In genomic region chrX:54930291-54931049, GRCh38 we compare ENCODE assay signal across 16 cellular contexts. TPM values are rescaled to one million over a fixed set of nuclear protein-coding genes. Genes with fewer than 3 reads are reported as not detected.
DNase-seq lines count a peak whose midpoint lies in the region; ATAC-seq and TF ChIP-seq lines count a peak whose summit lies in the region.
"Had no signal": no experiment of that assay in that cellular context is flagged by ENCODE, and none has a peak within 500 bp of the region (broad histone marks: within the 10 kb centered on the region; RNA-seq: fewer than 3 reads in every experiment).

No MANE protein-coding gene starts in this region.

- H3K27ac ChIP-seq in 22Rv1: peak overlapping the region; percentile 80
- H3K27ac ChIP-seq in VCaP: peak overlapping the region; percentile 90
- H3K27ac ChIP-seq in hepatocyte: no peak overlapping the region
- no peak overlapping the region for H3K27ac ChIP-seq in vagina

- no peaks in the 10 kb centered on the region for H3K79me2 ChIP-seq in hepatocyte

- DNase-seq in hepatocyte (ENCODE audit: low spot score): peak; percentile 2
- DNase-seq in vagina (ENCODE audit: extremely low spot score in 2 of 2): peak; percentile 74 to 75
- DNase-seq in OCI-M2 (lab: John Stamatoyannopoulos, UW; ENCODE audit: unreplicated experiment): no peak
- no peak for DNase-seq in activated CD4-positive, CD25-positive, alpha-beta regulatory T cell (lab: John Stamatoyannopoulos, UW)
- DNase-seq: C1 segment of cervical spinal cord; Caco-2; CD4-positive, CD25-positive, alpha-beta regulatory T cell; CD8-positive, alpha-beta T cell; DMS153; DND-41; H9 had no signal

- ATAC-seq in GM18868 (IDR thresholded peaks at IDR 0.05; ENCODE audit: unreplicated experiment): no peak
- ATAC-seq: CD8-positive, alpha-beta T cell; GM23338; HCT116 had no signal

- intact Hi-C loops in vagina (cut with DNase I): loop anchor here (10.0 kb wide), 1 partner anchor 114 kb away; no protein-coding TSS in a partner anchor

- H2AFZ ChIP-seq in hepatocyte: no peak overlapping the region
- H2AFZ ChIP-seq: GM23338 had no signal

- H3K4me3 ChIP-seq in hepatocyte (no peak overlapping the region), vagina (no peak overlapping the region)
- H3K4me3 ChIP-seq: GM23338 had no signal

- 88% methylated on average over 17 of the region's 17 CpGs for WGBS in hepatocyte (ENCODE audit: low lambda C conversion rate, missing lambda C conversion rate)

- no peak for TF ChIP-seq POLR2A in vagina (IDR thresholded peaks at IDR 0.05)

- no peak overlapping the region for H3K4me2 ChIP-seq in hepatocyte
- H3K4me2 ChIP-seq: GM23338 had no signal

- H3K9me3 ChIP-seq in hepatocyte (ENCODE audit: low read depth): no peaks in the 10 kb centered on the region
- H3K9me3 ChIP-seq in vagina: no peaks in the 10 kb centered on the region
- H3K9me3 ChIP-seq: Caco-2 had no signal

- no peaks in the 10 kb centered on the region for H4K20me1 ChIP-seq in hepatocyte (ENCODE audit: insufficient read depth, poor library complexity, severe bottlenecking)

- no peaks in the 10 kb centered on the region for H3K27me3 ChIP-seq in hepatocyte
- H3K27me3 ChIP-seq in vagina: no peaks in the 10 kb centered on the region

- no peaks in the 10 kb centered on the region for H3K9me2 ChIP-seq in hepatocyte (replicated peaks; ENCODE audit: insufficient read depth)

- no peaks in the 10 kb centered on the region for H3K4me1 ChIP-seq in hepatocyte (ENCODE audit: insufficient read depth)
- no peaks in the 10 kb centered on the region for H3K4me1 ChIP-seq in vagina
- H3K4me1 ChIP-seq: Caco-2 had no signal

- H3K36me3 ChIP-seq in hepatocyte (replicated peaks; ENCODE audit: insufficient read depth, low read depth) (no peaks in the 10 kb centered on the region), vagina (peaks cover 0 to 5% of the 10 kb centered on the region in 2 donors)

- TF ChIP-seq CTCF in 22Rv1 (IDR thresholded peaks at IDR 0.05) (no peak), VCaP (conservative IDR thresholded peaks at IDR 0.05) (no peak), hepatocyte (IDR thresholded peaks at IDR 0.05; ENCODE audit: poor library complexity) (no peak), vagina (IDR thresholded peaks at IDR 0.05) (no peak)

RNA-seq across cellular contexts. Expression of gene TRO, which starts 9.8 kb away (rescaled TPM):
- 46.2 and 53.5 TPM in 2 replicates for total RNA-seq in hepatocyte
- 65.7 and 89.2 TPM in 2 replicates for polyA plus RNA-seq in hepatocyte
- total RNA-seq in vagina: 12.3 TPM
- total RNA-seq: Caco-2 had no signal

Comparison
In these comparisons a context has a peak if more than half of its experiments do, and no peak if none do; other contexts are left out.
1. H3K27ac ChIP-seq: peak in 22Rv1 (single experiment) and VCaP (single experiment); none in hepatocyte (single experiment) and vagina (single experiment).
2. DNase-seq: peak in hepatocyte (single experiment) and vagina (2 of 2); none in OCI-M2 (single experiment) and activated CD4-positive, CD25-positive, alpha-beta regulatory T cell (0 of 4).